8 cellular contexts compared by ENCODE assay signal in genomic region chr5:74576941-74577456, GRCh38.
DNase-seq lines count a peak whose midpoint lies in the region; ATAC-seq, FAIRE-seq and TF ChIP-seq lines count a peak whose summit lies in the region.

No MANE protein-coding gene starts in this region.

- no peak overlapping the region for H3K4me3 ChIP-seq in psoas muscle

- no peaks in the 10 kb centered on the region for H3K4me1 ChIP-seq in psoas muscle

- ATAC-seq in GM21723 (IDR thresholded peaks at IDR 0.05; ENCODE audit: unreplicated experiment) (peak; percentile 85), psoas muscle (peak in 3 of 4 donors; percentile 23 to 59 (median 34))

- intact Hi-C loops in psoas muscle (cut with DNase I): no loop called here

- no peaks in the 10 kb centered on the region for H3K36me3 ChIP-seq in psoas muscle (ENCODE audit: insufficient read depth in 1 of 2, low read depth in 1 of 2)

- TF ChIP-seq POLR2A in GM12891 (IDR thresholded peaks at IDR 0.05; ENCODE audit: low read depth, low read length): no peak

- no peak for TF ChIP-seq CTCF in psoas muscle (IDR thresholded peaks at IDR 0.05)

- peak; percentile 72 for FAIRE-seq in GM12891 (lab: Jason Lieb, UNC)

- no peaks in the 10 kb centered on the region for H3K9me3 ChIP-seq in psoas muscle

- H3K27ac ChIP-seq in epithelial cell of prostate (peak overlapping the region; percentile 78), psoas muscle (peak overlapping the region; percentile 44)

- DNase-seq in GM12891 (ENCODE audit: insufficient read length, low spot score): peak; percentile 37
- peak; percentile 83 for DNase-seq in NCI-H748 (lab: John Stamatoyannopoulos, UW; ENCODE audit: unreplicated experiment)
- no peak for DNase-seq in epithelial cell of prostate (ENCODE audit: low read depth, low spot score)
- DNase-seq in psoas muscle: no peak
- DNase-seq in NCI-H2196 treated with DMSO at 0.1 percent for 48 hours (lab: John Stamatoyannopoulos, UW; ENCODE audit: unreplicated experiment): no peak
- no peak for DNase-seq in GF-D8 (lab: John Stamatoyannopoulos, UW)
- DNase-seq in NCI-H128 (lab: John Stamatoyannopoulos, UW; ENCODE audit: unreplicated experiment): no peak

- H3K27me3 ChIP-seq in psoas muscle (ENCODE audit: insufficient read depth in 3 of 3, low read length in 2 of 3): no peaks in the 10 kb centered on the region

- WGBS in psoas muscle, 3 donors: 68 to 73% (median 69%) methylated on average over 6 of the region's 6 CpGs

TF ChIP-seq in GM12891, 5 proteins besides CTCF, POLR2A, EP300 and RAD21:
- TF ChIP-seq POLR2AphosphoS5 (IDR thresholded peaks at IDR 0.05; ENCODE audit: low read depth, low read length): no peak
- peak; percentile 89 for TF ChIP-seq SPI1 (IDR thresholded peaks at IDR 0.05; ENCODE audit: low read depth, low read length)
- TF ChIP-seq POU2F2 (IDR thresholded peaks at IDR 0.05; ENCODE audit: low read depth, low read length): no peak
- no peak for TF ChIP-seq TAF1 (IDR thresholded peaks at IDR 0.05; ENCODE audit: low read depth, low read length)

Comparison
In these comparisons a context has a peak if more than half of its experiments do, and no peak if none do; other contexts are left out.
1. DNase-seq: peak in GM12891 (single experiment) and NCI-H748 (single experiment); none in epithelial cell of prostate (single experiment), psoas muscle (0 of 2), NCI-H2196 treated with DMSO at 0.1 percent for 48 hours (single experiment), GF-D8 (single experiment) and NCI-H128 (single experiment).